In genomic region chr6:912871-913663, GRCh38 we compare ENCODE assay signal across 8 cellular contexts.
DNase-seq lines count a peak whose midpoint lies in the region; ATAC-seq and TF ChIP-seq lines count a peak whose summit lies in the region.

No MANE protein-coding gene starts in this region.

- TF ChIP-seq CTCF in GM13977 (IDR thresholded peaks at IDR 0.05; ENCODE audit: extremely low read depth, insufficient read depth, missing control alignments): peak; percentile 52

- peak; percentile 41 for DNase-seq in 8988T
- peak; percentile 42 for DNase-seq in GM13977 (ENCODE audit: low spot score)
- peak; percentile 81 for DNase-seq in SW480 (ENCODE audit: low spot score)
- DNase-seq in inferior parietal cortex (ENCODE audit: extremely low spot score): peak; percentile 6
- no peak for DNase-seq in natural killer cell treated with Interleukin-12 subunit alpha and Interleukin-12 subunit beta and Interleukin-15 and Interleukin-18, amount 100 ng/mL, for 72 hours (ENCODE audit: low spot score)
- DNase-seq in GOT3 (lab: John Stamatoyannopoulos, UW): no peak
- no peak for DNase-seq in NCI-H2107 treated with DMSO at 0.1 percent for 48 hours (lab: John Stamatoyannopoulos, UW; ENCODE audit: unreplicated experiment)

- peaks cover 0 to 2% of the 10 kb centered on the region in 2 donors for H3K4me1 Mint-ChIP-seq in natural killer cell treated with Interleukin-12 subunit alpha and Interleukin-12 subunit beta and Interleukin-15 and Interleukin-18, amount 100 ng/mL, for 72 hours (ENCODE audit: low read depth in 2 of 2)

- H3K9me3 Mint-ChIP-seq in natural killer cell treated with Interleukin-12 subunit alpha and Interleukin-12 subunit beta and Interleukin-15 and Interleukin-18, amount 100 ng/mL, for 72 hours: no peaks in the 10 kb centered on the region

- H3K4me3 Mint-ChIP-seq in natural killer cell treated with Interleukin-12 subunit alpha and Interleukin-12 subunit beta and Interleukin-15 and Interleukin-18, amount 100 ng/mL, for 72 hours: no peak overlapping the region

- H3K27me3 Mint-ChIP-seq in natural killer cell treated with Interleukin-12 subunit alpha and Interleukin-12 subunit beta and Interleukin-15 and Interleukin-18, amount 100 ng/mL, for 72 hours: peaks cover 7 to 16% of the 10 kb centered on the region in 2 donors

- no peak overlapping the region for H3K27ac Mint-ChIP-seq in natural killer cell treated with Interleukin-12 subunit alpha and Interleukin-12 subunit beta and Interleukin-15 and Interleukin-18, amount 100 ng/mL, for 72 hours

- peaks cover 8% of the 10 kb centered on the region for H3K36me3 Mint-ChIP-seq in natural killer cell treated with Interleukin-12 subunit alpha and Interleukin-12 subunit beta and Interleukin-15 and Interleukin-18, amount 100 ng/mL, for 72 hours

- in situ Hi-C loops in GM13977 (cut with MboI; ENCODE audit: low pct_unique_long_range_greater_than_20kb, low sequenced_read_pairs, unreplicated experiment): no loop called here

- ATAC-seq in natural killer cell treated with Interleukin-12 subunit alpha and Interleukin-12 subunit beta and Interleukin-15 and Interleukin-18, amount 100 ng/mL, for 72 hours: no peak
- ATAC-seq in HG02571 (IDR thresholded peaks at IDR 0.05; ENCODE audit: unreplicated experiment): no peak

Comparison
In these comparisons a context has a peak if more than half of its experiments do, and no peak if none do; other contexts are left out.
1. DNase-seq: peak in 8988T (single experiment), GM13977 (single experiment), SW480 (single experiment) and inferior parietal cortex (single experiment); none in natural killer cell treated with Interleukin-12 subunit alpha and Interleukin-12 subunit beta and Interleukin-15 and Interleukin-18, amount 100 ng/mL, for 72 hours (single experiment), GOT3 (single experiment) and NCI-H2107 treated with DMSO at 0.1 percent for 48 hours (single experiment).